13 cellular contexts compared by ENCODE assay signal in genomic region chr1:193240609-193241008, GRCh38. TPM values are rescaled to one million over a fixed set of nuclear protein-coding genes. Genes with fewer than 3 reads are reported as not detected.
"Had no signal": no experiment of that assay in that cellular context is flagged by ENCODE, and none has a peak within 500 bp of the region (broad histone marks: within the 10 kb centered on the region; RNA-seq: fewer than 3 reads in every experiment).

No MANE protein-coding gene starts in this region.

- H3K4me3 Mint-ChIP-seq: dendritic cell treated with granulocyte-macrophage colony-stimulating factor and Interleukin-4, amounts not matched to agents 40 ng/mL and 50 ng/mL, for 4 days had no signal

- H3K9me3 Mint-ChIP-seq: dendritic cell treated with granulocyte-macrophage colony-stimulating factor and Interleukin-4, amounts not matched to agents 40 ng/mL and 50 ng/mL, for 4 days had no signal

- H3K27ac Mint-ChIP-seq: dendritic cell treated with granulocyte-macrophage colony-stimulating factor and Interleukin-4, amounts not matched to agents 40 ng/mL and 50 ng/mL, for 4 days had no signal

- H3K27me3 Mint-ChIP-seq: dendritic cell treated with granulocyte-macrophage colony-stimulating factor and Interleukin-4, amounts not matched to agents 40 ng/mL and 50 ng/mL, for 4 days had no signal

- DNase-seq: activated CD8-positive, alpha-beta memory T cell treated with anti-CD3 and anti-CD28 coated beads for 24 hours; activated naive CD4-positive, alpha-beta T cell; activated T-cell treated with anti-CD3 and anti-CD28 coated beads, Interleukin-2, amount 50 U/mL, for 1 hour; brain microvascular endothelial cell; cerebellar nuclear complex; erythroblast; kidney glomerular epithelial cell; SK-N-SH; stimulated activated CD4-positive, alpha-beta T cell treated with anti-CD3 and anti-CD28 coated beads, Interleukin-4, amount 100 ng/mL, for 4 hours; tibial artery had no signal

RNA-seq across cellular contexts. Expression of gene B3GALT2, which starts 54.2 kb away (rescaled TPM):
- total RNA-seq: mesenteric fat pad, renal cortical epithelial cell had no signal
